In the genomic region with DNA sequence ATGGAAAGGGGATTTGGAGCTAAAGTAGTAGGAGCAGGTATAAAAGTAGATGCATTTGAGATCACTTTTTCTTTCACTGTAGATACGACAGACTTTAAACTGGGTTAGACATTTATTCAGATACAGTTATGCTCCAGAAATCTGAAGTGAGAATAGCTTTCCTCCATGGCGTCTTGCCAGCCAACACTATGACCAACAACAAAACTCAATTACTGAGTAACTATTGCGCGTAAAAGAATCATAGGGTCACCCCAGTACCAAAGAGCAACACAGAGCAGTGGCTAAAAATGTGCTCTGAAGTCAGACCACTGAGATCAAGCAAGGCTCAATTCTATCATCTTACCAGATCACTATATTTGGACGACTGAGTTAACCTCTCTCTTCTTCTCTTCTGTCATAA, we compare ENCODE assay signal across 23 cellular contexts.
"Had no signal": no experiment of that assay in that cellular context is flagged by ENCODE, and none has a peak within 500 bp of the region (broad histone marks: within the 10 kb centered on the region; RNA-seq: fewer than 3 reads in every experiment).

No MANE protein-coding gene starts in this region.

- H3K4me1 ChIP-seq: gastrocnemius medialis, heart left ventricle, parathyroid adenoma, right atrium auricular region, stomach, tibial artery had no signal

- H3K4me2 ChIP-seq: hepatocyte, smooth muscle cell had no signal

- H3K9ac ChIP-seq: parathyroid adenoma had no signal

- H3K27ac Mint-ChIP-seq: memory B cell, natural killer cell, progenitor cell of endocrine pancreas, type B pancreatic cell had no signal

- H3K27me3 Mint-ChIP-seq: memory B cell, progenitor cell of endocrine pancreas had no signal

- H3K36me3 ChIP-seq: gastrocnemius medialis, heart left ventricle, neutrophil, right atrium auricular region, stomach, tibial artery had no signal

- H3K27ac ChIP-seq: gastrocnemius medialis, heart left ventricle, hepatocyte, neutrophil, parathyroid adenoma, right atrium auricular region, stomach, tibial artery had no signal

- ATAC-seq: esophagus mucosa, gastrocnemius medialis, heart left ventricle, natural killer cell had no signal

- H3K79me2 ChIP-seq: hepatocyte, parathyroid adenoma had no signal

- H3K36me3 Mint-ChIP-seq: memory B cell, natural killer cell, type B pancreatic cell had no signal

- H3K27me3 ChIP-seq: gastrocnemius medialis, hepatocyte, neutrophil, right atrium auricular region, stomach, tibial artery had no signal

- H3K4me3 Mint-ChIP-seq: memory B cell, natural killer cell, neural crest cell, type B pancreatic cell had no signal

- DNase-seq: cortex of kidney; foreskin fibroblast; gastrocnemius medialis; heart left ventricle; natural killer cell; stimulated activated CD4-positive, alpha-beta T cell treated with anti-CD3 and anti-CD28 coated beads, Interleukin-12 subunit alpha, Interleukin-12 subunit beta, amount 100 ng/mL, for 4 hours; stimulated activated CD4-positive, alpha-beta T cell treated with anti-CD3 and anti-CD28 coated beads, Interleukin-1b, Interleukin-23, amount 100 ng/mL, for 48 hours; stimulated activated CD4-positive, alpha-beta T cell treated with anti-CD3 and anti-CD28 coated beads, Interleukin-4, amount 100 ng/mL, for 1 hour; stimulated activated CD8-positive, alpha-beta memory T cell treated with anti-CD3 and anti-CD28 coated beads, Interleukin-4, amount 100 ng/mL, for 48 hours; stimulated activated naive CD4-positive, alpha-beta T cell treated with Interleukin-2 at 50 U/mL for 16 hours; stomach; tibial artery had no signal

- H3K4me3 ChIP-seq: gastrocnemius medialis, hepatocyte, lung, right atrium auricular region, smooth muscle cell, stomach, tibial artery had no signal

- H3K9me3 ChIP-seq: gastrocnemius medialis, heart left ventricle, neutrophil, right atrium auricular region, stomach, tibial artery had no signal

- H2AFZ ChIP-seq: hepatocyte had no signal

- H3K9me3 Mint-ChIP-seq: memory B cell, neural crest cell, type B pancreatic cell had no signal

- H3K4me1 Mint-ChIP-seq: natural killer cell had no signal
